In the genomic region with DNA sequence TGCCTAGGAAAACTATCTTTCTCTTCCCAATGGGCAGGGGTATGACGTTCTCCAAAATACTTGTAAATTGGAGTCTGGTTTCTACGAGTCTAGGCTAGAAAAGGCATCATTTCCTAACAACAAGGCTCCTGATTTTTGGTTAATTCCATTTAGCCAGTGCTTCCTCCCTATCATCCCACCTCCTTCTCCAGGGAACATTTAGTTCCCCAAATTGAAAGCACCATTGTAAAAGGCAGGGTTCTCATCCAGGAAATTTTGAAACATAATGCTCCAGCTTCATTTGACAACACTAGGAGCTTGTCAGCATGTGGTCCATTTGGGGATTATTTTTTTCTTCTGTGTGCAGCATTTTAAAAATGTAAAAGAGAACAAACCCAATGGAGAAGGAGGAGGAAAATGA, we compare ENCODE assay signal across 30 cellular contexts.
"Had no signal": no experiment of that assay in that cellular context is flagged by ENCODE, and none has a peak within 500 bp of the region (broad histone marks: within the 10 kb centered on the region; RNA-seq: fewer than 3 reads in every experiment).

No MANE protein-coding gene starts in this region.

- DNase-seq: activated CD4-positive, alpha-beta memory T cell treated with anti-CD3 and anti-CD28 coated beads for 36 hours; activated CD4-positive, alpha-beta T cell treated with anti-CD3 and anti-CD28 coated beads for 36 hours; activated CD4-positive, alpha-beta T cell treated with anti-CD3 and anti-CD28 coated beads, Interleukin-2, amount 10 ng/mL, durations not matched to agents 24 days and 14 days; activated CD4-positive, CD25-positive, alpha-beta regulatory T cell; activated CD4-positive, CD25-positive, alpha-beta regulatory T cell treated with anti-CD3 and anti-CD28 coated beads, Interleukin-2, amount 50 U/mL, for 72 hours; activated CD8-positive, alpha-beta memory T cell treated with anti-CD3 and anti-CD28 coated beads, Interleukin-2, amount 10 ng/mL, durations not matched to agents 7 days and 5 days; activated CD8-positive, alpha-beta memory T cell treated with anti-CD3 and anti-CD28 coated beads, Interleukin-2, amount 50 U/mL, for 48 hours; activated CD8-positive, alpha-beta T cell treated with anti-CD3 and anti-CD28 coated beads, Interleukin-2, amount 10 ng/mL, durations not matched to agents 7 days and 5 days; activated gamma-delta T cell; activated naive CD4-positive, alpha-beta T cell; activated naive CD4-positive, alpha-beta T cell treated with anti-CD3 and anti-CD28 coated beads, Interleukin-2, amount 10 ng/mL, durations not matched to agents 7 days and 5 days; activated naive CD8-positive, alpha-beta T cell treated with anti-CD3 and anti-CD28 coated beads, Interleukin-2, amount 10 ng/mL, durations not matched to agents 7 days and 5 days; activated T-cell treated with anti-CD3 and anti-CD28 coated beads for 4 hours; activated T-cell treated with anti-CD3 and anti-CD28 coated beads, Interleukin-2, amount 50 U/mL, for 24 hours; activated T-cell treated with anti-CD3 and anti-CD28 coated beads, Interleukin-2, amount 50 U/mL, for 72 hours; dermis blood vessel endothelial cell; effector CD4-positive, alpha-beta T cell; effector memory CD8-positive, alpha-beta T cell; erythroblast; foreskin keratinocyte; gastrocnemius medialis; heart right ventricle; T-helper 1 cell; T-helper 17 cell had no signal

- H3K27me3 ChIP-seq: ascending aorta, cardiac muscle cell, esophagus muscularis mucosa, foreskin keratinocyte, gastrocnemius medialis had no signal

- H3K4me3 ChIP-seq: ascending aorta, breast epithelium, cardiac muscle cell, coronary artery, esophagus muscularis mucosa, gastrocnemius medialis, heart right ventricle had no signal

- H3K4me1 ChIP-seq: breast epithelium, esophagus muscularis mucosa, foreskin keratinocyte, gastrocnemius medialis, heart right ventricle had no signal

- H3K9me3 ChIP-seq: ascending aorta, breast epithelium, esophagus muscularis mucosa, gastrocnemius medialis had no signal

- H3K27ac ChIP-seq: ascending aorta, breast epithelium, cardiac muscle cell, coronary artery, esophagus muscularis mucosa, foreskin keratinocyte, gastrocnemius medialis, heart right ventricle had no signal

- ATAC-seq: activated CD4-positive, alpha-beta T cell treated with anti-CD3 and anti-CD28 coated beads for 36 hours; activated CD8-positive, alpha-beta memory T cell treated with anti-CD3 and anti-CD28 coated beads, Interleukin-2, amount 10 ng/mL, durations not matched to agents 7 days and 5 days; activated CD8-positive, alpha-beta T cell treated with anti-CD3 and anti-CD28 coated beads, Interleukin-2, amount 10 ng/mL, durations not matched to agents 7 days and 5 days; activated naive CD4-positive, alpha-beta T cell treated with anti-CD3 and anti-CD28 coated beads, Interleukin-2, amount 50 U/mL, for 72 hours; activated T-cell treated with anti-CD3 and anti-CD28 coated beads, Interleukin-2, amount 50 U/mL, for 72 hours; effector memory CD8-positive, alpha-beta T cell; foreskin keratinocyte; gastrocnemius medialis; T-helper 17 cell had no signal

- H3K36me3 ChIP-seq: ascending aorta, breast epithelium, cardiac muscle cell, esophagus muscularis mucosa, gastrocnemius medialis, heart right ventricle had no signal
